In genomic region chr14:65333926-65334687, GRCh38 we compare ENCODE assay signal across 10 cellular contexts.
DNase-seq lines count a peak whose midpoint lies in the region; ATAC-seq and TF ChIP-seq lines count a peak whose summit lies in the region.
"Had no signal": no experiment of that assay in that cellular context is flagged by ENCODE, and none has a peak within 500 bp of the region (broad histone marks: within the 10 kb centered on the region; RNA-seq: fewer than 3 reads in every experiment).

No MANE protein-coding gene starts in this region.

- peaks cover 21% of the 10 kb centered on the region for H3K4me1 ChIP-seq in left ventricle myocardium inferior

- ATAC-seq in left cardiac atrium (no peak), HG02840 (IDR thresholded peaks at IDR 0.05; ENCODE audit: low FRiP score, unreplicated experiment) (no peak)
- ATAC-seq: CD8-positive, alpha-beta T cell; Panc1 had no signal

- intact Hi-C loops in left ventricle myocardium inferior (cut with micrococcal nuclease) = no loop called here
- intact Hi-C loops in left cardiac atrium (cut with DNase I) = no loop called here

- TF ChIP-seq CTCF in left ventricle myocardium inferior (IDR thresholded peaks at IDR 0.05; ENCODE audit: borderline replicate concordance) (no peak), astrocyte of the spinal cord (IDR thresholded peaks at IDR 0.05; ENCODE audit: low read depth, low read length) (no peak)

- DNase-seq in left ventricle myocardium inferior = peak; percentile 30
- DNase-seq in left cardiac atrium = no peak
- peak; percentile 59 for DNase-seq in astrocyte of the spinal cord (ENCODE audit: low read depth, low spot score)
- peak; percentile 28 for DNase-seq in mesenteric fat pad (ENCODE audit: low spot score)
- DNase-seq in foreskin melanocyte = no peak
- no peak for DNase-seq in LoVo (ENCODE audit: low spot score)
- no peak for DNase-seq in cerebellar cortex (ENCODE audit: low spot score)
- DNase-seq: CD8-positive, alpha-beta T cell had no signal

- no peaks in the 10 kb centered on the region for H3K36me3 ChIP-seq in left ventricle myocardium inferior

- in situ Hi-C loops in astrocyte of the spinal cord (cut with HindIII; ENCODE audit: low sequenced_read_pairs) = no loop called here

- no peak overlapping the region for H3K4me3 ChIP-seq in left ventricle myocardium inferior
- no peak overlapping the region for H3K4me3 ChIP-seq in astrocyte of the spinal cord (ENCODE audit: low read depth, low read length)

- no peaks in the 10 kb centered on the region for H3K9me3 ChIP-seq in left ventricle myocardium inferior (replicated peaks)

- peak overlapping the region; percentile 19 for H3K27ac ChIP-seq in left ventricle myocardium inferior (replicated peaks)

- no peaks in the 10 kb centered on the region for H3K27me3 ChIP-seq in left ventricle myocardium inferior (ENCODE audit: low read depth)

Comparison
In these comparisons a context has a peak if more than half of its experiments do, and no peak if none do; other contexts are left out.
1. DNase-seq: peak in left ventricle myocardium inferior (single experiment), astrocyte of the spinal cord (single experiment) and mesenteric fat pad (single experiment); none in left cardiac atrium (single experiment), foreskin melanocyte (single experiment), LoVo (single experiment) and cerebellar cortex (single experiment).